In genomic region chr9:13110766-13111400, GRCh38 we compare ENCODE assay signal across 10 cellular contexts.
DNase-seq lines count a peak whose midpoint lies in the region; ATAC-seq and TF ChIP-seq lines count a peak whose summit lies in the region.
"Had no signal": no experiment of that assay in that cellular context is flagged by ENCODE, and none has a peak within 500 bp of the region (broad histone marks: within the 10 kb centered on the region; RNA-seq: fewer than 3 reads in every experiment).

No MANE protein-coding gene starts in this region.

- H3K27ac ChIP-seq in spleen (no peak overlapping the region), foreskin keratinocyte (no peak overlapping the region), hepatocyte (no peak overlapping the region)
- no peak overlapping the region for H3K27ac ChIP-seq in CD8-positive, alpha-beta memory T cell (ENCODE audit: low read depth, low read length)
- H3K27ac ChIP-seq: tibial nerve had no signal

- H3K36me3 ChIP-seq in spleen (peaks cover 0 to 42% (median 8%) of the 10 kb centered on the region in 6 donors), hepatocyte (replicated peaks; ENCODE audit: insufficient read depth, low read depth) (no peaks in the 10 kb centered on the region)
- H3K36me3 ChIP-seq in CD8-positive, alpha-beta memory T cell (ENCODE audit: insufficient read depth, low read length) = no peaks in the 10 kb centered on the region

- no peak for TF ChIP-seq POLR2A in spleen (IDR thresholded peaks at IDR 0.05)

- H3K9me2 ChIP-seq in hepatocyte (replicated peaks; ENCODE audit: insufficient read depth) = no peaks in the 10 kb centered on the region

- H3K79me2 ChIP-seq in hepatocyte = no peaks in the 10 kb centered on the region

- H4K20me1 ChIP-seq in hepatocyte (ENCODE audit: insufficient read depth, poor library complexity, severe bottlenecking) = no peaks in the 10 kb centered on the region

- ATAC-seq in foreskin keratinocyte = no peak

- no peaks in the 10 kb centered on the region for H3K27me3 ChIP-seq in spleen (replicated peaks in 1 of 7)
- H3K27me3 ChIP-seq in foreskin keratinocyte = no peaks in the 10 kb centered on the region
- H3K27me3 ChIP-seq in hepatocyte = no peaks in the 10 kb centered on the region
- H3K27me3 ChIP-seq in CD8-positive, alpha-beta memory T cell (ENCODE audit: insufficient read depth, low read length, poor library complexity, severe bottlenecking) = no peaks in the 10 kb centered on the region
- H3K27me3 ChIP-seq: tibial nerve had no signal

- H3K4me1 ChIP-seq in spleen = no peaks in the 10 kb centered on the region
- H3K4me1 ChIP-seq in foreskin keratinocyte = no peaks in the 10 kb centered on the region
- H3K4me1 ChIP-seq in hepatocyte (ENCODE audit: insufficient read depth) = no peaks in the 10 kb centered on the region
- H3K4me1 ChIP-seq in CD8-positive, alpha-beta memory T cell (ENCODE audit: insufficient read depth, low read length) = no peaks in the 10 kb centered on the region

- H3K27me3 Mint-ChIP-seq in CD8-positive, alpha-beta memory T cell = no peaks in the 10 kb centered on the region

- intact Hi-C loops in spleen (cut with DNase I; ENCODE audit: low total_unique reads) = no loop called here

- DNase-seq in AG09319 (ENCODE audit: extremely low read depth, low read depth) (peak; percentile 46), NCI-H1105 treated with DMSO at 0.1 percent for 48 hours (lab: John Stamatoyannopoulos, UW) (peak; percentile 52), choroid plexus epithelial cell (ENCODE audit: low read depth) (peak; percentile 35), medulla oblongata (ENCODE audit: extremely low spot score) (peak; percentile 78), spleen (no peak), foreskin keratinocyte (no peak), hepatocyte (ENCODE audit: low spot score) (no peak)
- DNase-seq in CD8-positive, alpha-beta memory T cell = no peak
- DNase-seq: activated naive CD4-positive, alpha-beta T cell treated with anti-CD3 and anti-CD28 coated beads, Interleukin-2, amount 50 U/mL, for 16 hours had no signal

- 41 to 53% (median 50%) methylated on average over 3 of the region's 3 CpGs for WGBS in spleen, 5 donors
- WGBS in hepatocyte (ENCODE audit: low lambda C conversion rate, missing lambda C conversion rate) = 44% methylated on average over 3 of the region's 3 CpGs

- TF ChIP-seq CTCF in AG09319 (IDR thresholded peaks at IDR 0.05; ENCODE audit: low read depth, low read length) (no peak), choroid plexus epithelial cell (conservative IDR thresholded peaks at IDR 0.05; ENCODE audit: low read depth, low read length) (no peak), spleen (IDR thresholded peaks at IDR 0.05 in 8 of 11, conservative IDR thresholded peaks at IDR 0.05 in 3 of 11) (no peak), foreskin keratinocyte (conservative IDR thresholded peaks at IDR 0.05) (no peak), hepatocyte (IDR thresholded peaks at IDR 0.05; ENCODE audit: poor library complexity) (no peak)

- H3K36me3 Mint-ChIP-seq in CD8-positive, alpha-beta memory T cell = no peaks in the 10 kb centered on the region

- CTCF ChIA-PET in CD8-positive, alpha-beta memory T cell (lab: Charles Lee) = no interaction called here

- H2AFZ ChIP-seq in hepatocyte = no peak overlapping the region

- H3K27ac Mint-ChIP-seq in CD8-positive, alpha-beta memory T cell = no peak overlapping the region

- H3K9me3 ChIP-seq in spleen (no peaks in the 10 kb centered on the region), hepatocyte (ENCODE audit: low read depth) (no peaks in the 10 kb centered on the region)
- H3K9me3 ChIP-seq in CD8-positive, alpha-beta memory T cell (ENCODE audit: low read length) = no peaks in the 10 kb centered on the region
- H3K9me3 ChIP-seq: tibial nerve had no signal

- peaks cover 3 to 23% (median 6%) of the 10 kb centered on the region in 5 donors for H3K9me3 Mint-ChIP-seq in CD8-positive, alpha-beta memory T cell

- no peaks in the 10 kb centered on the region for H3K4me1 Mint-ChIP-seq in CD8-positive, alpha-beta memory T cell

- no peak overlapping the region for H3K4me3 Mint-ChIP-seq in CD8-positive, alpha-beta memory T cell

- no peak overlapping the region for H3K4me2 ChIP-seq in hepatocyte

- POLR2A ChIA-PET in CD8-positive, alpha-beta memory T cell (lab: Charles Lee) = interaction anchor here (0.6 kb wide), 1 partner anchor 13 kb away, joined by 3 read pairs; no protein-coding TSS in a partner anchor

- H3K4me3 ChIP-seq in choroid plexus epithelial cell (ENCODE audit: low read depth, low read length) (no peak overlapping the region), spleen (no peak overlapping the region), hepatocyte (no peak overlapping the region)
- no peak overlapping the region for H3K4me3 ChIP-seq in CD8-positive, alpha-beta memory T cell (ENCODE audit: low read length)
- H3K4me3 ChIP-seq: tibial nerve had no signal

Comparison
In these comparisons a context has a peak if more than half of its experiments do, and no peak if none do; other contexts are left out.
1. DNase-seq: peak in AG09319 (single experiment), NCI-H1105 treated with DMSO at 0.1 percent for 48 hours (single experiment), choroid plexus epithelial cell (single experiment) and medulla oblongata (single experiment); none in spleen (single experiment), foreskin keratinocyte (0 of 2), hepatocyte (single experiment) and CD8-positive, alpha-beta memory T cell (0 of 5).